Comparison of ENCODE assay signal across 8 cellular contexts in genomic region chr19:24033962-24034342, GRCh38. TPM values are rescaled to one million over a fixed set of nuclear protein-coding genes. Genes with fewer than 3 reads are reported as not detected.
A peak's percentile ranks its signal among the peaks of the same experiment; 100 is the strongest.
DNase-seq lines count a peak whose midpoint lies in the region; ATAC-seq and TF ChIP-seq lines count a peak whose summit lies in the region.

No MANE protein-coding gene starts in this region.

- H3K36me3 Mint-ChIP-seq in HFFc6 (ENCODE audit: low read depth) (peaks cover 35% of the 10 kb centered on the region), type B pancreatic cell (peaks cover 28% of the 10 kb centered on the region)
- peaks cover 20 to 32% (median 22%) of the 10 kb centered on the region in 3 donors for H3K36me3 Mint-ChIP-seq in naive thymus-derived CD8-positive, alpha-beta T cell

- H3K27me3 Mint-ChIP-seq in HFFc6 (ENCODE audit: insufficient read depth) (no peaks in the 10 kb centered on the region; the same call in 1 of the 2 replicates), type B pancreatic cell (no peaks in the 10 kb centered on the region)
- H3K27me3 Mint-ChIP-seq in naive thymus-derived CD8-positive, alpha-beta T cell, result no peaks in the 10 kb centered on the region

- H3K27ac Mint-ChIP-seq in HFFc6, result peak overlapping the region; percentile 99
- H3K27ac Mint-ChIP-seq in naive thymus-derived CD8-positive, alpha-beta T cell, result peak overlapping the region; percentile 96 to 100 (median 99)
- H3K27ac Mint-ChIP-seq in type B pancreatic cell, result peak overlapping the region; percentile 100

- peaks cover 17% of the 10 kb centered on the region for H3K4me1 Mint-ChIP-seq in HFFc6 (ENCODE audit: low read depth)
- peaks cover 18 to 61% (median 54%) of the 10 kb centered on the region in 4 donors for H3K4me1 Mint-ChIP-seq in naive thymus-derived CD8-positive, alpha-beta T cell
- peaks cover 12% of the 10 kb centered on the region for H3K4me1 Mint-ChIP-seq in type B pancreatic cell (ENCODE audit: unreplicated experiment)

- TF ChIP-seq CTCF in HFFc6 (IDR thresholded peaks at IDR 0.05), result no peak
- TF ChIP-seq CTCF in type B pancreatic cell (conservative IDR thresholded peaks at IDR 0.05), result no peak

- DNase-seq in activated T-cell treated with anti-CD3 and anti-CD28 coated beads for 24 hours (ENCODE audit: low read depth) (peak; percentile 6), HFFc6 (peak; percentile 64), NCI-H128 (lab: John Stamatoyannopoulos, UW; ENCODE audit: unreplicated experiment) (peak; percentile 25), activated T-cell treated with anti-CD3 and anti-CD28 coated beads for 48 hours (ENCODE audit: low read depth) (peak; percentile 23), fibroblast of peridontal ligament (ENCODE audit: extremely low read depth) (peak; percentile 71), type B pancreatic cell (ENCODE audit: extremely low spot score, unreplicated experiment) (no peak)
- DNase-seq in activated T-cell treated with anti-CD3 and anti-CD28 coated beads, Interleukin-2, amount 50 U/mL, for 1 hour, result no peak
- peak in 7 of 10 donors; percentile 1 to 51 (median 14) for DNase-seq in naive thymus-derived CD8-positive, alpha-beta T cell

- ATAC-seq in naive thymus-derived CD8-positive, alpha-beta T cell, result peak; percentile 28 to 31

- POLR2A ChIA-PET in naive thymus-derived CD8-positive, alpha-beta T cell (lab: Charles Lee), result interaction anchor here (0.6 to 2.4 kb wide), 14 partner anchors 14 to 1981 kb away, joined by 3 to 17 read pairs (median 6); partner anchors contain the start of genes ZNF254, ZNF257, ZNF492 and ZNF675

- H3K9me3 Mint-ChIP-seq in HFFc6 (0 out of 2 replicates have a peak, but pooled peaks cover 3% of the 10 kb centered on the region), type B pancreatic cell (peaks cover 8% of the 10 kb centered on the region)
- H3K9me3 Mint-ChIP-seq in naive thymus-derived CD8-positive, alpha-beta T cell, result no peaks in the 10 kb centered on the region

- H3K4me3 Mint-ChIP-seq in HFFc6, result peak overlapping the region; percentile 98
- peak overlapping the region; percentile 97 to 100 (median 99) for H3K4me3 Mint-ChIP-seq in naive thymus-derived CD8-positive, alpha-beta T cell
- H3K4me3 Mint-ChIP-seq in type B pancreatic cell, result peak overlapping the region; percentile 100

RNA-seq across cellular contexts. Expression of gene ZNF254, which starts 53.0 kb away (rescaled TPM):
- 1 to 10 TPM; 3.3 to 5.2 (median 4.3) TPM for total RNA-seq in HFFc6 (2021; fragmentation: NEBNext Ultra II Directional; extraction: Animal tissue kit (Norgen Biotek cat#: 25700))
- total RNA-seq in naive thymus-derived CD8-positive, alpha-beta T cell, result 10 to 100 TPM; 20.1 to 21.3 TPM
- polyA plus RNA-seq in naive thymus-derived CD8-positive, alpha-beta T cell, result 1 to 10 TPM; 5.0 to 8.0 (median 5.4) TPM
- 21.1 and 29.9 TPM in 2 replicates for total RNA-seq in type B pancreatic cell (ENCODE audit: low replicate concordance)

Comparison
In these comparisons a context has a peak if more than half of its experiments do, and no peak if none do; other contexts are left out.
1. DNase-seq: peak in activated T-cell treated with anti-CD3 and anti-CD28 coated beads for 24 hours (single experiment), HFFc6 (single experiment), NCI-H128 (single experiment), activated T-cell treated with anti-CD3 and anti-CD28 coated beads for 48 hours (single experiment), fibroblast of peridontal ligament (single experiment) and naive thymus-derived CD8-positive, alpha-beta T cell (7 of 10); none in activated T-cell treated with anti-CD3 and anti-CD28 coated beads, Interleukin-2, amount 50 U/mL, for 1 hour (single experiment) and type B pancreatic cell (single experiment).
2. Peak in every context shown above with its lines, with median percentiles within 50 percentile points of each other: H3K27ac Mint-ChIP-seq and H3K4me3 Mint-ChIP-seq.